Comparison of ENCODE assay signal across 1 cellular context in the genomic region with DNA sequence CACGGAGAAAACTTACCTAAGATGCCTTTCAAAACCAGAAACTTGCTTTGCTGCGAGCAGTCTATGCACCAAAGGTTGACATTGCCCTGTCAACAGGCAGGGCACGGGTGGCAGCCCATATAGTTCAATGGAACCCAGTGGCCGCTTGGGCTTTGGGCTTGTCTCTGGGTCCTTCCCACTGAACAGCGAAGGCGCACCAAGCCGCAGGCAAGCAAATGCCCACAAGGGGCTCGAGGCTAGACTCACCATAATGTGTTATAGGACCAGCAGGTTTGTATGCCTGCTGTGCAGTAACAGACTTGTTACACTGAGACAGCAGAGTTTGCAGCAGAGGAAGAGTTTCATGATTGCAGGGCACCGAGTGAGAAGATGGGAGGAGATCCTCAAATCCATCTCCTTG.
TF ChIP-seq lines count a peak whose summit lies in the region.

No MANE protein-coding gene starts in this region.

TF ChIP-seq in K562, 482 proteins besides CTCF, POLR2A, EP300 and RAD21 (continues in another document):
- TF ChIP-seq, protein P1, sequence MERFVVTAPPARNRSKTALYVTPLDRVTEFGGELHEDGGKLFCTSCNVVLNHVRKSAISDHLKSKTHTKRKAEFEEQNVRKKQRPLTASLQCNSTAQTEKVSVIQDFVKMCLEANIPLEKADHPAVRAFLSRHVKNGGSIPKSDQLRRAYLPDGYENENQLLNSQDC (CRISPR knock-in tag; IDR thresholded peaks at IDR 0.05) = no peak
- no peak for TF ChIP-seq FOXP1 (CRISPR knock-in tag; IDR thresholded peaks at IDR 0.05)
- TF ChIP-seq SUPT5H (IDR thresholded peaks at IDR 0.05) = peak; percentile 70
- TF ChIP-seq E2F1 (CRISPR knock-in tag; IDR thresholded peaks at IDR 0.05) = no peak
- no peak for TF ChIP-seq YBX1 (IDR thresholded peaks at IDR 0.05)
- TF ChIP-seq NFIX (CRISPR knock-in tag; IDR thresholded peaks at IDR 0.05; ENCODE audit: low read depth) = no peak
- TF ChIP-seq GTF2B (IDR thresholded peaks at IDR 0.05; ENCODE audit: extremely low read depth, insufficient read length) = no peak
- no peak for TF ChIP-seq MEF2D (tag; conservative IDR thresholded peaks at IDR 0.05; ENCODE audit: low read depth)
- TF ChIP-seq PCBP2 (IDR thresholded peaks at IDR 0.05; ENCODE audit: low read depth, low read length, poor library complexity, severe bottlenecking) = no peak
- no peak for TF ChIP-seq FOXK1 (CRISPR knock-in tag; IDR thresholded peaks at IDR 0.05; ENCODE audit: borderline replicate concordance)
- no peak for TF ChIP-seq TAF15 (IDR thresholded peaks at IDR 0.05; ENCODE audit: low read depth, low read length)
- TF ChIP-seq, protein P2, sequence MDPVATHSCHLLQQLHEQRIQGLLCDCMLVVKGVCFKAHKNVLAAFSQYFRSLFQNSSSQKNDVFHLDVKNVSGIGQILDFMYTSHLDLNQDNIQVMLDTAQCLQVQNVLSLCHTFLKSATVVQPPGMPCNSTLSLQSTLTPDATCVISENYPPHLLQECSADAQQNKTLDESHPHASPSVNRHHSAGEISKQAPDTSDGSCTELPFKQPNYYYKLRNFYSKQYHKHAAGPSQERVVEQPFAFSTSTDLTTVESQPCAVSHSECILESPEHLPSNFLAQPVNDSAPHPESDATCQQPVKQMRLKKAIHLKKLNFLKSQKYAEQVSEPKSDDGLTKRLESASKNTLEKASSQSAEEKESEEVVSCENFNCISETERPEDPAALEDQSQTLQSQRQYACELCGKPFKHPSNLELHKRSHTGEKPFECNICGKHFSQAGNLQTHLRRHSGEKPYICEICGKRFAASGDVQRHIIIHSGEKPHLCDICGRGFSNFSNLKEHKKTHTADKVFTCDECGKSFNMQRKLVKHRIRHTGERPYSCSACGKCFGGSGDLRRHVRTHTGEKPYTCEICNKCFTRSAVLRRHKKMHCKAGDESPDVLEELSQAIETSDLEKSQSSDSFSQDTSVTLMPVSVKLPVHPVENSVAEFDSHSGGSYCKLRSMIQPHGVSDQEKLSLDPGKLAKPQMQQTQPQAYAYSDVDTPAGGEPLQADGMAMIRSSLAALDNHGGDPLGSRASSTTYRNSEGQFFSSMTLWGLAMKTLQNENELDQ (CRISPR knock-in tag; IDR thresholded peaks at IDR 0.05; ENCODE audit: borderline replicate concordance) = no peak
- TF ChIP-seq ZNF395 (CRISPR knock-in tag; IDR thresholded peaks at IDR 0.05) = no peak
- no peak for TF ChIP-seq ZNF512 (tag; IDR thresholded peaks at IDR 0.05)
- TF ChIP-seq ZNF699 (CRISPR knock-in tag; IDR thresholded peaks at IDR 0.05; ENCODE audit: insufficient replicate concordance) = no peak
- TF ChIP-seq ZNF436 (CRISPR knock-in tag; IDR thresholded peaks at IDR 0.05) = no peak
- TF ChIP-seq SMARCB1 (IDR thresholded peaks at IDR 0.05; ENCODE audit: insufficient read length, low read depth) = no peak
- TF ChIP-seq ZNF146 (CRISPR knock-in tag; IDR thresholded peaks at IDR 0.05; ENCODE audit: unreplicated experiment) = no peak
- no peak for TF ChIP-seq ZBTB40 (IDR thresholded peaks at IDR 0.05)
- no peak; the same call in 1 of the 2 replicates for TF ChIP-seq ZBTB40 (CRISPR knock-in tag; IDR thresholded peaks at IDR 0.05)
- peak; percentile 9; the same call in 1 of the 2 replicates for TF ChIP-seq PML (IDR thresholded peaks at IDR 0.05; ENCODE audit: low read length)
- TF ChIP-seq THAP12 (CRISPR knock-in tag; IDR thresholded peaks at IDR 0.05) = 0 out of 2 replicates have a peak, but pooled peaks have one; percentile 45
- TF ChIP-seq TRIM28 (IDR thresholded peaks at IDR 0.05) = no peak
- TF ChIP-seq ATF3 (IDR thresholded peaks at IDR 0.05) = no peak
- no peak for TF ChIP-seq ATF3 (CRISPR knock-in tag; conservative IDR thresholded peaks at IDR 0.05)
- TF ChIP-seq CREM (IDR thresholded peaks at IDR 0.05; ENCODE audit: low read depth) = no peak
- TF ChIP-seq ZNF197 (CRISPR knock-in tag; IDR thresholded peaks at IDR 0.05; ENCODE audit: low read depth) = no peak
- TF ChIP-seq HLTF (IDR thresholded peaks at IDR 0.05) = no peak
- TF ChIP-seq ZNF644 (tag; IDR thresholded peaks at IDR 0.05; ENCODE audit: low read depth) = no peak
- no peak for TF ChIP-seq MNT (conservative IDR thresholded peaks at IDR 0.05)
